1 cellular context compared by ENCODE assay signal in the genomic region with DNA sequence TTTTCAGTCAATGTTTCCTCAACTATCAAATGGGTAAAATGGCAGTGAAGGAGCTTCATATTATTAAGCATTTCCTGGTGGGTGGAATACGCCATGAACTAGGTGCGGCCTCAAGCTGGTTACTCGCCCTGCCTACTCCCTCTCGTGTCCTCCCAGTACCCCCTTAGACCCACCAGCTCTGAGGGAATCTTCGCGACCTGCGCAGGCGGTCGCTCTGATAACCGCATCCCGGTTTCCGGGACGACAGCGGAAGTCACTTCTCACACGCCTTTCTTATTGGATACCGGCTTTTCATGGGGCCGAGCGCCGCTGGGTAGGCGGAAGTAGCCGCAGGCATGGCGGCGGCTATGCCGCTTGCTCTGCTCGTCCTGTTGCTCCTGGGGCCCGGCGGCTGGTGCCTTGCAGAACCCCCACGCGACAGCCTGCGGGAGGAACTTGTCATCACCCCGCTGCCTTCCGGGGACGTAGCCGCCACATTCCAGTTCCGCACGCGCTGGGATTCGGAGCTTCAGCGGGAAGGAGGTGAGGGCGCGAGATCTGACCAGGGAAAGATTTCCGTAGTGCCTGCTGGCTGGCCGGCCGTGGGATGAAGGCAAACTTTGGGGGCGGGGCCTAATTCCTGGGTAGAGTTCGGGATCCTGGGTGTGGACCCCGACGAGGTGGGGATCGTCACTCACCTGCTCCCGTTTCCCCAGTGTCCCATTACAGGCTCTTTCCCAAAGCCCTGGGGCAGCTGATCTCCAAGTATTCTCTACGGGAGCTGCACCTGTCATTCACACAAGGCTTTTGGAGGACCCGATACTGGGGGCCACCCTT.
A peak's percentile ranks its signal among the peaks of the same experiment; 100 is the strongest.
TF ChIP-seq lines count a peak whose summit lies in the region.

A gene (plus strand): TSS at position 320 of the 816 bp plus-strand sequence. CDS start 16 bp downstream, at position 336.

TF ChIP-seq in HepG2, 621 proteins besides CTCF, POLR2A, EP300 and RAD21 (continued from another document and continues in another):
- TF ChIP-seq, protein P1, sequence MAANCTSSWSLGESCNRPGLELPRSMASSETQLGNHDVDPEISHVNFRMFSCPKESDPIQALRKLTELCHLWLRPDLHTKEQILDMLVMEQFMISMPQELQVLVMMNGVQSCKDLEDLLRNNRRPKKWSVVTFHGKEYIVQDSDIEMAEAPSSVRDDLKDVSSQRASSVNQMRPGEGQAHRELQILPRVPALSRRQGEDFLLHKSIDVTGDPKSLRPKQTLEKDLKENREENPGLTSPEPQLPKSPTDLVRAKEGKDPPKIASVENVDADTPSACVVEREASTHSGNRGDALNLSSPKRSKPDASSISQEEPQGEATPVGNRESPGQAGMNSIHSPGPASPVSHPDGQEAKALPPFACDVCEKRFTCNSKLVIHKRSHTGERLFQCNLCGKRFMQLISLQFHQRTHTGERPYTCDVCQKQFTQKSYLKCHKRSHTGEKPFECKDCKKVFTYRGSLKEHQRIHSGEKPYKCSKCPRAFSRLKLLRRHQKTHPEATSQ (CRISPR knock-in tag; IDR thresholded peaks at IDR 0.05; ENCODE audit: borderline replicate concordance), result peak; percentile 95
- TF ChIP-seq ZNF17 (CRISPR knock-in tag; IDR thresholded peaks at IDR 0.05), result no peak
- TF ChIP-seq, protein P2, sequence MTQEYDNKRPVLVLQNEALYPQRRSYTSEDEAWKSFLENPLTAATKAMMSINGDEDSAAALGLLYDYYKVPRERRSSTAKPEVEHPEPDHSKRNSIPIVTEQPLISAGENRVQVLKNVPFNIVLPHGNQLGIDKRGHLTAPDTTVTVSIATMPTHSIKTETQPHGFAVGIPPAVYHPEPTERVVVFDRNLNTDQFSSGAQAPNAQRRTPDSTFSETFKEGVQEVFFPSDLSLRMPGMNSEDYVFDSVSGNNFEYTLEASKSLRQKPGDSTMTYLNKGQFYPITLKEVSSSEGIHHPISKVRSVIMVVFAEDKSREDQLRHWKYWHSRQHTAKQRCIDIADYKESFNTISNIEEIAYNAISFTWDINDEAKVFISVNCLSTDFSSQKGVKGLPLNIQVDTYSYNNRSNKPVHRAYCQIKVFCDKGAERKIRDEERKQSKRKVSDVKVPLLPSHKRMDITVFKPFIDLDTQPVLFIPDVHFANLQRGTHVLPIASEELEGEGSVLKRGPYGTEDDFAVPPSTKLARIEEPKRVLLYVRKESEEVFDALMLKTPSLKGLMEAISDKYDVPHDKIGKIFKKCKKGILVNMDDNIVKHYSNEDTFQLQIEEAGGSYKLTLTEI (CRISPR knock-in tag; conservative IDR thresholded peaks at IDR 0.05), result no peak
- TF ChIP-seq ZNF263 (CRISPR knock-in tag; IDR thresholded peaks at IDR 0.05), result peak; percentile 69
- TF ChIP-seq, protein P3, sequence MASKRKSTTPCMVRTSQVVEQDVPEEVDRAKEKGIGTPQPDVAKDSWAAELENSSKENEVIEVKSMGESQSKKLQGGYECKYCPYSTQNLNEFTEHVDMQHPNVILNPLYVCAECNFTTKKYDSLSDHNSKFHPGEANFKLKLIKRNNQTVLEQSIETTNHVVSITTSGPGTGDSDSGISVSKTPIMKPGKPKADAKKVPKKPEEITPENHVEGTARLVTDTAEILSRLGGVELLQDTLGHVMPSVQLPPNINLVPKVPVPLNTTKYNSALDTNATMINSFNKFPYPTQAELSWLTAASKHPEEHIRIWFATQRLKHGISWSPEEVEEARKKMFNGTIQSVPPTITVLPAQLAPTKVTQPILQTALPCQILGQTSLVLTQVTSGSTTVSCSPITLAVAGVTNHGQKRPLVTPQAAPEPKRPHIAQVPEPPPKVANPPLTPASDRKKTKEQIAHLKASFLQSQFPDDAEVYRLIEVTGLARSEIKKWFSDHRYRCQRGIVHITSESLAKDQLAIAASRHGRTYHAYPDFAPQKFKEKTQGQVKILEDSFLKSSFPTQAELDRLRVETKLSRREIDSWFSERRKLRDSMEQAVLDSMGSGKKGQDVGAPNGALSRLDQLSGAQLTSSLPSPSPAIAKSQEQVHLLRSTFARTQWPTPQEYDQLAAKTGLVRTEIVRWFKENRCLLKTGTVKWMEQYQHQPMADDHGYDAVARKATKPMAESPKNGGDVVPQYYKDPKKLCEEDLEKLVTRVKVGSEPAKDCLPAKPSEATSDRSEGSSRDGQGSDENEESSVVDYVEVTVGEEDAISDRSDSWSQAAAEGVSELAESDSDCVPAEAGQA (IDR thresholded peaks at IDR 0.05; ENCODE audit: low read depth), result peak; percentile 94
- TF ChIP-seq, protein P3 (CRISPR knock-in tag; IDR thresholded peaks at IDR 0.05; ENCODE audit: borderline replicate concordance), result no peak
- TF ChIP-seq, protein P4, sequence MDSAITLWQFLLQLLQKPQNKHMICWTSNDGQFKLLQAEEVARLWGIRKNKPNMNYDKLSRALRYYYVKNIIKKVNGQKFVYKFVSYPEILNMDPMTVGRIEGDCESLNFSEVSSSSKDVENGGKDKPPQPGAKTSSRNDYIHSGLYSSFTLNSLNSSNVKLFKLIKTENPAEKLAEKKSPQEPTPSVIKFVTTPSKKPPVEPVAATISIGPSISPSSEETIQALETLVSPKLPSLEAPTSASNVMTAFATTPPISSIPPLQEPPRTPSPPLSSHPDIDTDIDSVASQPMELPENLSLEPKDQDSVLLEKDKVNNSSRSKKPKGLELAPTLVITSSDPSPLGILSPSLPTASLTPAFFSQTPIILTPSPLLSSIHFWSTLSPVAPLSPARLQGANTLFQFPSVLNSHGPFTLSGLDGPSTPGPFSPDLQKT (CRISPR knock-in tag; IDR thresholded peaks at IDR 0.05; ENCODE audit: borderline replicate concordance), result peak; percentile 73; the same call in 1 of the 2 replicates
- peak; percentile 32 for TF ChIP-seq RBM22 (optimal IDR thresholded peaks at IDR 0.05; ENCODE audit: low read length)
- TF ChIP-seq ZSCAN21 (CRISPR knock-in tag; IDR thresholded peaks at IDR 0.05; ENCODE audit: borderline replicate concordance), result peak; percentile 68; the same call in 1 of the 2 replicates
- no peak for TF ChIP-seq NR1H2 (CRISPR knock-in tag; IDR thresholded peaks at IDR 0.05; ENCODE audit: borderline replicate concordance, low read depth)
- TF ChIP-seq FOXK2 (IDR thresholded peaks at IDR 0.05), result no peak
- TF ChIP-seq, protein P5, sequence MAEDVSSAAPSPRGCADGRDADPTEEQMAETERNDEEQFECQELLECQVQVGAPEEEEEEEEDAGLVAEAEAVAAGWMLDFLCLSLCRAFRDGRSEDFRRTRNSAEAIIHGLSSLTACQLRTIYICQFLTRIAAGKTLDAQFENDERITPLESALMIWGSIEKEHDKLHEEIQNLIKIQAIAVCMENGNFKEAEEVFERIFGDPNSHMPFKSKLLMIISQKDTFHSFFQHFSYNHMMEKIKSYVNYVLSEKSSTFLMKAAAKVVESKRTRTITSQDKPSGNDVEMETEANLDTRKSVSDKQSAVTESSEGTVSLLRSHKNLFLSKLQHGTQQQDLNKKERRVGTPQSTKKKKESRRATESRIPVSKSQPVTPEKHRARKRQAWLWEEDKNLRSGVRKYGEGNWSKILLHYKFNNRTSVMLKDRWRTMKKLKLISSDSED (CRISPR knock-in tag; IDR thresholded peaks at IDR 0.05), result no peak
- TF ChIP-seq ARNT (IDR thresholded peaks at IDR 0.05), result no peak
- no peak for TF ChIP-seq IKZF1 (IDR thresholded peaks at IDR 0.05)
- TF ChIP-seq, protein P6, sequence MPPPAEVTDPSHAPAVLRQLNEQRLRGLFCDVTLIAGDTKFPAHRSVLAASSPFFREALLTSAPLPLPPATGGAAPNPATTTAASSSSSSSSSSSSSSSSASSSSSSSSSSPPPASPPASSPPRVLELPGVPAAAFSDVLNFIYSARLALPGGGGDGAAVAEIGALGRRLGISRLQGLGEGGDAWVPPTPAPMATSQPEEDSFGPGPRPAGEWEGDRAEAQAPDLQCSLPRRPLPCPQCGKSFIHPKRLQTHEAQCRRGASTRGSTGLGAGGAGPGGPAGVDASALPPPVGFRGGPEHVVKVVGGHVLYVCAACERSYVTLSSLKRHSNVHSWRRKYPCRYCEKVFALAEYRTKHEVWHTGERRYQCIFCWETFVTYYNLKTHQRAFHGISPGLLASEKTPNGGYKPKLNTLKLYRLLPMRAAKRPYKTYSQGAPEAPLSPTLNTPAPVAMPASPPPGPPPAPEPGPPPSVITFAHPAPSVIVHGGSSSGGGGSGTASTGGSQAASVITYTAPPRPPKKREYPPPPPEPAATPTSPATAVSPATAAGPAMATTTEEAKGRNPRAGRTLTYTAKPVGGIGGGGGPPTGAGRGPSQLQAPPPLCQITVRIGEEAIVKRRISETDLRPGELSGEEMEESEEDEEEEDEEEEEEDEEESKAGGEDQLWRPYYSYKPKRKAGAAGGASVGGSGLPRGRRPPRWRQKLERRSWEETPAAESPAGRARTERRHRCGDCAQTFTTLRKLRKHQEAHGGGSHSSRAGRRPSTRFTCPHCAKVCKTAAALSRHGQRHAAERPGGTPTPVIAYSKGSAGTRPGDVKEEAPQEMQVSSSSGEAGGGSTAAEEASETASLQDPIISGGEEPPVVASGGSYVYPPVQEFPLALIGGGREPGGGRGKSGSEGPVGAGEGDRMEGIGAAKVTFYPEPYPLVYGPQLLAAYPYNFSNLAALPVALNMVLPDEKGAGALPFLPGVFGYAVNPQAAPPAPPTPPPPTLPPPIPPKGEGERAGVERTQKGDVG (CRISPR knock-in tag; IDR thresholded peaks at IDR 0.05; ENCODE audit: borderline replicate concordance), result peak; percentile 93; the same call in 1 of the 2 replicates
- TF ChIP-seq SUZ12 (IDR thresholded peaks at IDR 0.05; ENCODE audit: low read depth, low read length), result peak; percentile 30; the same call in 1 of the 2 replicates
- peak; percentile 62; the same call in 1 of the 2 replicates for TF ChIP-seq ZFP37 (CRISPR knock-in tag; IDR thresholded peaks at IDR 0.05; ENCODE audit: borderline replicate concordance)
- peak; percentile 65 for TF ChIP-seq IKZF4 (CRISPR knock-in tag; IDR thresholded peaks at IDR 0.05; ENCODE audit: borderline replicate concordance, low read depth, not compliant biosample characterization)
- TF ChIP-seq HOXD1 (CRISPR knock-in tag; IDR thresholded peaks at IDR 0.05), result peak; percentile 84; the same call in 1 of the 2 replicates
- peak; percentile 91 for TF ChIP-seq SPEN (CRISPR knock-in tag; IDR thresholded peaks at IDR 0.05; ENCODE audit: low read depth)
- TF ChIP-seq ZNF282 (IDR thresholded peaks at IDR 0.05; ENCODE audit: partially characterized antibody), result no peak
- TF ChIP-seq RARA (CRISPR knock-in tag; IDR thresholded peaks at IDR 0.05), result 0 out of 2 replicates have a peak, but pooled peaks have one; percentile 42
- TF ChIP-seq, protein P7, sequence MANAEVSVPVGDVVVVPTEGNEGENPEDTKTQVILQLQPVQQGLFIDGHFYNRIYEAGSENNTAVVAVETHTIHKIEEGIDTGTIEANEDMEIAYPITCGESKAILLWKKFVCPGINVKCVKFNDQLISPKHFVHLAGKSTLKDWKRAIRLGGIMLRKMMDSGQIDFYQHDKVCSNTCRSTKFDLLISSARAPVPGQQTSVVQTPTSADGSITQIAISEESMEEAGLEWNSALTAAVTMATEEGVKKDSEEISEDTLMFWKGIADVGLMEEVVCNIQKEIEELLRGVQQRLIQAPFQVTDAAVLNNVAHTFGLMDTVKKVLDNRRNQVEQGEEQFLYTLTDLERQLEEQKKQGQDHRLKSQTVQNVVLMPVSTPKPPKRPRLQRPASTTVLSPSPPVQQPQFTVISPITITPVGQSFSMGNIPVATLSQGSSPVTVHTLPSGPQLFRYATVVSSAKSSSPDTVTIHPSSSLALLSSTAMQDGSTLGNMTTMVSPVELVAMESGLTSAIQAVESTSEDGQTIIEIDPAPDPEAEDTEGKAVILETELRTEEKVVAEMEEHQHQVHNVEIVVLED (CRISPR knock-in tag; IDR thresholded peaks at IDR 0.05; ENCODE audit: borderline replicate concordance), result peak; percentile 82
- TF ChIP-seq, protein P8, sequence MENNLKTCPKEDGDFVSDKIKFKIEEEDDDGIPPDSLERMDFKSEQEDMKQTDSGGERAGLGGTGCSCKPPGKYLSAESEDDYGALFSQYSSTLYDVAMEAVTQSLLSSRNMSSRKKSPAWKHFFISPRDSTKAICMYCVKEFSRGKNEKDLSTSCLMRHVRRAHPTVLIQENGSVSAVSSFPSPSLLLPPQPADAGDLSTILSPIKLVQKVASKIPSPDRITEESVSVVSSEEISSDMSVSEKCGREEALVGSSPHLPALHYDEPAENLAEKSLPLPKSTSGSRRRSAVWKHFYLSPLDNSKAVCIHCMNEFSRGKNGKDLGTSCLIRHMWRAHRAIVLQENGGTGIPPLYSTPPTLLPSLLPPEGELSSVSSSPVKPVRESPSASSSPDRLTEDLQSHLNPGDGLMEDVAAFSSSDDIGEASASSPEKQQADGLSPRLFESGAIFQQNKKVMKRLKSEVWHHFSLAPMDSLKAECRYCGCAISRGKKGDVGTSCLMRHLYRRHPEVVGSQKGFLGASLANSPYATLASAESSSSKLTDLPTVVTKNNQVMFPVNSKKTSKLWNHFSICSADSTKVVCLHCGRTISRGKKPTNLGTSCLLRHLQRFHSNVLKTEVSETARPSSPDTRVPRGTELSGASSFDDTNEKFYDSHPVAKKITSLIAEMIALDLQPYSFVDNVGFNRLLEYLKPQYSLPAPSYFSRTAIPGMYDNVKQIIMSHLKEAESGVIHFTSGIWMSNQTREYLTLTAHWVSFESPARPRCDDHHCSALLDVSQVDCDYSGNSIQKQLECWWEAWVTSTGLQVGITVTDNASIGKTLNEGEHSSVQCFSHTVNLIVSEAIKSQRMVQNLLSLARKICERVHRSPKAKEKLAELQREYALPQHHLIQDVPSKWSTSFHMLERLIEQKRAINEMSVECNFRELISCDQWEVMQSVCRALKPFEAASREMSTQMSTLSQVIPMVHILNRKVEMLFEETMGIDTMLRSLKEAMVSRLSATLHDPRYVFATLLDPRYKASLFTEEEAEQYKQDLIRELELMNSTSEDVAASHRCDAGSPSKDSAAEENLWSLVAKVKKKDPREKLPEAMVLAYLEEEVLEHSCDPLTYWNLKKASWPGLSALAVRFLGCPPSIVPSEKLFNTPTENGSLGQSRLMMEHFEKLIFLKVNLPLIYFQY (CRISPR knock-in tag; IDR thresholded peaks at IDR 0.05; ENCODE audit: borderline replicate concordance), result 0 out of 2 replicates have a peak, but pooled peaks have one; percentile 59
- no peak for TF ChIP-seq MBNL3 (CRISPR knock-in tag; conservative IDR thresholded peaks at IDR 0.05)
- TF ChIP-seq ZNF296 (CRISPR knock-in tag; conservative IDR thresholded peaks at IDR 0.05), result 0 out of 2 replicates have a peak, but pooled peaks have one; percentile 65
- TF ChIP-seq ZNF564 (CRISPR knock-in tag; IDR thresholded peaks at IDR 0.05), result peak; percentile 95
- TF ChIP-seq SRSF4 (IDR thresholded peaks at IDR 0.05; ENCODE audit: low read depth, low read length, poor library complexity, severe bottlenecking), result no peak
- TF ChIP-seq GABPA (IDR thresholded peaks at IDR 0.05; ENCODE audit: low read depth, low read length), result peak; percentile 87
- peak; percentile 99 for TF ChIP-seq GABPA (CRISPR knock-in tag; IDR thresholded peaks at IDR 0.05; ENCODE audit: low read depth)
- no peak for TF ChIP-seq SRF (IDR thresholded peaks at IDR 0.05; ENCODE audit: low read depth, low read length)
